ENCODE assay signal across 21 cellular contexts in the genomic region with DNA sequence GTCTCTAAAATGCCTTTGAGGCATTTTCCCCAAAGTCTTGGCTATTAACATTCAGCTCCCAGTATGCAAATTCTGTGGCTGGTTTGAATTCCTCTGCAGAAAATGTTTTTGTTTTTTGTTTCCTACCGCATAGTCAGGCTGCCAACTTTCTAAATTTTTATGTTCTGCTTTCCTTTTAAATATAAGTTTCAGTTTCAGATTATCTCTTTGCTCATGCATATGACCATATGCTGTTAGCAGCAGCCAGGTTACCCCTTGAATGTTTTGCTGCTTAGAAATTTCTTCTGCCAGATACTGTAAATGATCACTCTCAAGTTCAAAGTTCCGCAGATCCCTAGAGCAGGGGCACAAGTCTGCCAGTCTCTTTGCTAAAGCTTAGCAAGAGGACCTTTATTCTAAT.
DNase-seq lines count a peak whose midpoint lies in the region; ATAC-seq, FAIRE-seq and TF ChIP-seq lines count a peak whose summit lies in the region.
"Had no signal": no experiment of that assay in that cellular context is flagged by ENCODE, and none has a peak within 500 bp of the region (broad histone marks: within the 10 kb centered on the region; RNA-seq: fewer than 3 reads in every experiment).

No MANE protein-coding gene starts in this region.

- no peak overlapping the region for H3K4me3 ChIP-seq in HepG2 (replicated peaks in 1 of 3; ENCODE audit: insufficient read depth in 1 of 3, low read depth in 2 of 3, low read length in 3 of 3)
- no peak overlapping the region for H3K4me3 ChIP-seq in right lobe of liver
- no peak overlapping the region for H3K4me3 ChIP-seq in MM.1S (ENCODE audit: low read length)
- H3K4me3 ChIP-seq in OCI-LY3 (ENCODE audit: low read length) = peak overlapping the region; percentile 58
- H3K4me3 ChIP-seq: A549; BLaER1 treated with 17β-estradiol and CSF1 and Interleukin-3, amounts not matched to agents 10 nM and 100 nM had no signal

- 0% methylated on average over 2 of the region's 2 CpGs for WGBS in HepG2 (ENCODE audit: low lambda C conversion rate)
- 61% methylated on average over 2 of the region's 2 CpGs for WGBS in right lobe of liver (ENCODE audit: insufficient coverage, low coverage, low lambda C conversion rate, missing lambda C conversion rate)

- H3K79me2 ChIP-seq in HepG2 (ENCODE audit: insufficient read depth, low read length) (no peaks in the 10 kb centered on the region), MM.1S (ENCODE audit: low read length) (no peaks in the 10 kb centered on the region), OCI-LY3 (ENCODE audit: low read length) (no peaks in the 10 kb centered on the region)

- no peak for TF ChIP-seq RAD21 in HepG2 (CRISPR knock-in tag; IDR thresholded peaks at IDR 0.05)

- DNase-seq in HepG2 (ENCODE audit: low spot score) = no peak
- no peak for DNase-seq in right lobe of liver
- peak; percentile 32 for DNase-seq in MM.1S
- no peak for DNase-seq in anterior cingulate cortex (lab: John Stamatoyannopoulos, UW)
- no peak for DNase-seq in dermis blood vessel endothelial cell
- DNase-seq in erythroblast (lab: John Stamatoyannopoulos, UW) = no peak
- DNase-seq: AML-193; Caco-2; Calu3; CD4-positive, alpha-beta T cell; CD8-positive, alpha-beta T cell; DMS79 treated with DMSO at 0.1 percent for 48 hours; GF-D8 had no signal

- H3K27ac ChIP-seq in HepG2 (ENCODE audit: extremely low read length, insufficient read depth, low read length) = no peak overlapping the region
- H3K27ac ChIP-seq in right lobe of liver = no peak overlapping the region
- no peak overlapping the region for H3K27ac ChIP-seq in MM.1S (ENCODE audit: low read length)
- H3K27ac ChIP-seq in OCI-LY3 (ENCODE audit: low read length) = peak overlapping the region; percentile 68
- H3K27ac ChIP-seq: 22Rv1; A549; BLaER1 treated with 17β-estradiol and CSF1 and Interleukin-3, amounts not matched to agents 10 nM and 100 nM had no signal

- ATAC-seq in HepG2 (no peak), right lobe of liver (no peak)
- ATAC-seq: A549; CD8-positive, alpha-beta T cell had no signal

- peaks cover 11% of the 10 kb centered on the region; the same call in 1 of the 2 replicates for H3K9me3 ChIP-seq in HepG2 (ENCODE audit: low read length)
- no peaks in the 10 kb centered on the region for H3K9me3 ChIP-seq in right lobe of liver
- no peaks in the 10 kb centered on the region for H3K9me3 ChIP-seq in MM.1S (replicated peaks; ENCODE audit: insufficient read depth, low read length)
- H3K9me3 ChIP-seq in OCI-LY3 (ENCODE audit: insufficient read depth, low read length) = no peaks in the 10 kb centered on the region
- H3K9me3 ChIP-seq: A549 had no signal

- POLR2A ChIA-PET in HepG2 (lab: Yijun Ruan, JAX) = no interaction called here

- TF ChIP-seq EP300 in HepG2 (IDR thresholded peaks at IDR 0.05; ENCODE audit: low read depth in 2 of 2, low read length in 2 of 2) (no peak), HepG2 (CRISPR knock-in tag; IDR thresholded peaks at IDR 0.05; ENCODE audit: borderline replicate concordance) (no peak)

- TF ChIP-seq POLR2A in HepG2 (IDR thresholded peaks at IDR 0.05; ENCODE audit: insufficient read depth in 1 of 2, low read depth in 2 of 2, low read length in 2 of 2) (no peak), right lobe of liver (IDR thresholded peaks at IDR 0.05) (no peak), erythroblast (IDR thresholded peaks at IDR 0.05; ENCODE audit: low read length) (no peak)

- H3K27me3 ChIP-seq in HepG2 (ENCODE audit: control insufficient read depth in 1 of 2, insufficient read depth in 2 of 2, low read length in 2 of 2) (no peaks in the 10 kb centered on the region; a peak in 1 of 5 replicates), right lobe of liver (no peaks in the 10 kb centered on the region), MM.1S (replicated peaks; ENCODE audit: insufficient read depth, low read length) (no peaks in the 10 kb centered on the region), OCI-LY3 (ENCODE audit: low read depth, low read length) (peaks cover 19% of the 10 kb centered on the region; the same call in 1 of the 2 replicates)
- H3K27me3 ChIP-seq: BLaER1 treated with 17β-estradiol and CSF1 and Interleukin-3, amounts not matched to agents 10 nM and 100 nM had no signal

- no peak overlapping the region for H3K9ac ChIP-seq in HepG2 (ENCODE audit: insufficient read depth, low read depth, low read length)
- no peak overlapping the region for H3K9ac ChIP-seq in MM.1S (ENCODE audit: low read length)
- no peak overlapping the region for H3K9ac ChIP-seq in OCI-LY3 (ENCODE audit: low read length)
- H3K9ac ChIP-seq: BLaER1 treated with 17β-estradiol and CSF1 and Interleukin-3, amounts not matched to agents 10 nM and 100 nM had no signal

- TF ChIP-seq CTCF in HepG2 (CRISPR knock-in tag; IDR thresholded peaks at IDR 0.05) (no peak), right lobe of liver (IDR thresholded peaks at IDR 0.05) (no peak), MM.1S (IDR thresholded peaks at IDR 0.05; ENCODE audit: low read length) (no peak), OCI-LY3 (IDR thresholded peaks at IDR 0.05; ENCODE audit: low read depth, low read length) (no peak)

- intact Hi-C loops in HepG2 (cut with micrococcal nuclease; ENCODE audit: unreplicated experiment) (no loop called here), right lobe of liver (cut with DNase I) (no loop called here)

- in situ Hi-C loops in HepG2 (cut with HindIII; ENCODE audit: extremely low pct_ligation_motif_present, low pct_unique_long_range_greater_than_20kb) = no loop called here

- FAIRE-seq in HepG2 (lab: Jason Lieb, UNC) = no peak
- FAIRE-seq: A549, D721Med, G401.6, GM12891, GM19239 had no signal

- H3K9me2 ChIP-seq in MM.1S (replicated peaks; ENCODE audit: insufficient read depth, low read length) = no peaks in the 10 kb centered on the region

- no peak overlapping the region for H2AFZ ChIP-seq in HepG2 (ENCODE audit: low read length)
- no peak overlapping the region for H2AFZ ChIP-seq in MM.1S (ENCODE audit: low read length)
- no peak overlapping the region for H2AFZ ChIP-seq in OCI-LY3 (ENCODE audit: low read depth, low read length)

- no peaks in the 10 kb centered on the region for H4K20me1 ChIP-seq in HepG2 (ENCODE audit: insufficient read depth, low read length)
- H4K20me1 ChIP-seq in MM.1S (ENCODE audit: insufficient read depth, low read length) = no peaks in the 10 kb centered on the region
- no peaks in the 10 kb centered on the region for H4K20me1 ChIP-seq in OCI-LY3 (ENCODE audit: insufficient read depth, low read length)
- H4K20me1 ChIP-seq: BLaER1 treated with 17β-estradiol and CSF1 and Interleukin-3, amounts not matched to agents 10 nM and 100 nM had no signal

- H3F3A ChIP-seq in MM.1S (ENCODE audit: insufficient read depth, low read length) = no peaks in the 10 kb centered on the region

- H3K36me3 ChIP-seq in HepG2 (replicated peaks in 1 of 2; ENCODE audit: control insufficient read depth in 1 of 2, insufficient read depth in 2 of 2, low read length in 2 of 2) (no peaks in the 10 kb centered on the region), right lobe of liver (no peaks in the 10 kb centered on the region), MM.1S (replicated peaks; ENCODE audit: insufficient read depth, low read length) (no peaks in the 10 kb centered on the region), OCI-LY3 (replicated peaks; ENCODE audit: low read depth, low read length) (no peaks in the 10 kb centered on the region)

- H3K4me1 ChIP-seq in HepG2 (ENCODE audit: insufficient read depth, low read length) (no peaks in the 10 kb centered on the region), right lobe of liver (no peaks in the 10 kb centered on the region), MM.1S (ENCODE audit: low read length) (no peaks in the 10 kb centered on the region), OCI-LY3 (ENCODE audit: low read length) (peaks cover 25% of the 10 kb centered on the region)
- H3K4me1 ChIP-seq: A549; BLaER1 treated with 17β-estradiol and CSF1 and Interleukin-3, amounts not matched to agents 10 nM and 100 nM; Caco-2 had no signal

- BruUV-seq in HepG2 (replicated peaks; lab: Mats Ljungman, UMichigan) = no TSS peak

- CTCF ChIA-PET in HepG2 (lab: Yijun Ruan, JAX; ENCODE audit: low intra/inter-chr PET ratio, low total read pairs) = no interaction called here

- H3K4me2 ChIP-seq in HepG2 (ENCODE audit: low read depth, low read length) (no peak overlapping the region), MM.1S (ENCODE audit: low read depth, low read length) (no peak overlapping the region), OCI-LY3 (ENCODE audit: low read length) (peak overlapping the region; percentile 85)
- H3K4me2 ChIP-seq: A549; BLaER1 treated with 17β-estradiol and CSF1 and Interleukin-3, amounts not matched to agents 10 nM and 100 nM had no signal

TF ChIP-seq in HepG2, 621 proteins besides CTCF, POLR2A, EP300 and RAD21:
- TF ChIP-seq ZNF841 (CRISPR knock-in tag; IDR thresholded peaks at IDR 0.05; ENCODE audit: borderline replicate concordance) = peak; percentile 98
- TF ChIP-seq, protein P1, sequence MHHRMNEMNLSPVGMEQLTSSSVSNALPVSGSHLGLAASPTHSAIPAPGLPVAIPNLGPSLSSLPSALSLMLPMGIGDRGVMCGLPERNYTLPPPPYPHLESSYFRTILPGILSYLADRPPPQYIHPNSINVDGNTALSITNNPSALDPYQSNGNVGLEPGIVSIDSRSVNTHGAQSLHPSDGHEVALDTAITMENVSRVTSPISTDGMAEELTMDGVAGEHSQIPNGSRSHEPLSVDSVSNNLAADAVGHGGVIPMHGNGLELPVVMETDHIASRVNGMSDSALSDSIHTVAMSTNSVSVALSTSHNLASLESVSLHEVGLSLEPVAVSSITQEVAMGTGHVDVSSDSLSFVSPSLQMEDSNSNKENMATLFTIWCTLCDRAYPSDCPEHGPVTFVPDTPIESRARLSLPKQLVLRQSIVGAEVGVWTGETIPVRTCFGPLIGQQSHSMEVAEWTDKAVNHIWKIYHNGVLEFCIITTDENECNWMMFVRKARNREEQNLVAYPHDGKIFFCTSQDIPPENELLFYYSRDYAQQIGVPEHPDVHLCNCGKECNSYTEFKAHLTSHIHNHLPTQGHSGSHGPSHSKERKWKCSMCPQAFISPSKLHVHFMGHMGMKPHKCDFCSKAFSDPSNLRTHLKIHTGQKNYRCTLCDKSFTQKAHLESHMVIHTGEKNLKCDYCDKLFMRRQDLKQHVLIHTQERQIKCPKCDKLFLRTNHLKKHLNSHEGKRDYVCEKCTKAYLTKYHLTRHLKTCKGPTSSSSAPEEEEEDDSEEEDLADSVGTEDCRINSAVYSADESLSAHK (CRISPR knock-in tag; IDR thresholded peaks at IDR 0.05; ENCODE audit: borderline replicate concordance) = no peak
